1 cellular context compared by ENCODE assay signal in genomic region chr10:127715782-127716378, GRCh38.
TF ChIP-seq lines count a peak whose summit lies in the region.

No MANE protein-coding gene starts in this region.

TF ChIP-seq in HepG2, 621 proteins besides CTCF, POLR2A, EP300 and RAD21:
- TF ChIP-seq TBX2 (CRISPR knock-in tag; IDR thresholded peaks at IDR 0.05; ENCODE audit: borderline replicate concordance) (no peak), LRRFIP1 (CRISPR knock-in tag; conservative IDR thresholded peaks at IDR 0.05) (no peak), ZNF710 (CRISPR knock-in tag; IDR thresholded peaks at IDR 0.05; ENCODE audit: borderline replicate concordance) (no peak), CREB1 (IDR thresholded peaks at IDR 0.05) (no peak), CREB1 (CRISPR knock-in tag; IDR thresholded peaks at IDR 0.05) (no peak), ZSCAN5A (CRISPR knock-in tag; IDR thresholded peaks at IDR 0.05; ENCODE audit: borderline replicate concordance) (no peak), GATAD2A (CRISPR knock-in tag; IDR thresholded peaks at IDR 0.05) (no peak), ZNF550 (CRISPR knock-in tag; IDR thresholded peaks at IDR 0.05; ENCODE audit: borderline replicate concordance) (no peak), MIXL1 (CRISPR knock-in tag; IDR thresholded peaks at IDR 0.05) (0 out of 2 replicates have a peak, but pooled peaks have one; percentile 29), ARID3A (IDR thresholded peaks at IDR 0.05; ENCODE audit: low read depth, low read length) (0 out of 2 replicates have a peak, but pooled peaks have one; percentile 29), ZMYM2 (CRISPR knock-in tag; IDR thresholded peaks at IDR 0.05) (no peak), ZNF503 (CRISPR knock-in tag; IDR thresholded peaks at IDR 0.05) (no peak), U2AF1 (optimal IDR thresholded peaks at IDR 0.05; ENCODE audit: low read depth, low read length) (no peak), ZNF10 (CRISPR knock-in tag; IDR thresholded peaks at IDR 0.05; ENCODE audit: borderline replicate concordance, low read depth) (no peak), SMC3 (IDR thresholded peaks at IDR 0.05; ENCODE audit: low read length) (peak; percentile 26; the same call in 1 of the 2 replicates), POGZ (CRISPR knock-in tag; IDR thresholded peaks at IDR 0.05) (no peak), ZNF598 (CRISPR knock-in tag; IDR thresholded peaks at IDR 0.05; ENCODE audit: borderline replicate concordance) (no peak), ZBTB3 (CRISPR knock-in tag; IDR thresholded peaks at IDR 0.05; ENCODE audit: borderline replicate concordance, low read depth) (no peak), STAG1 (CRISPR knock-in tag; IDR thresholded peaks at IDR 0.05) (peak; percentile 60), ZNF674 (CRISPR knock-in tag; IDR thresholded peaks at IDR 0.05; ENCODE audit: low read depth) (no peak), SMARCC2 (IDR thresholded peaks at IDR 0.05) (no peak)
TF ChIP-seq in HepG2: peak in this region for 4.
